ENCODE assay signal across 1 cellular context in the genomic region with DNA sequence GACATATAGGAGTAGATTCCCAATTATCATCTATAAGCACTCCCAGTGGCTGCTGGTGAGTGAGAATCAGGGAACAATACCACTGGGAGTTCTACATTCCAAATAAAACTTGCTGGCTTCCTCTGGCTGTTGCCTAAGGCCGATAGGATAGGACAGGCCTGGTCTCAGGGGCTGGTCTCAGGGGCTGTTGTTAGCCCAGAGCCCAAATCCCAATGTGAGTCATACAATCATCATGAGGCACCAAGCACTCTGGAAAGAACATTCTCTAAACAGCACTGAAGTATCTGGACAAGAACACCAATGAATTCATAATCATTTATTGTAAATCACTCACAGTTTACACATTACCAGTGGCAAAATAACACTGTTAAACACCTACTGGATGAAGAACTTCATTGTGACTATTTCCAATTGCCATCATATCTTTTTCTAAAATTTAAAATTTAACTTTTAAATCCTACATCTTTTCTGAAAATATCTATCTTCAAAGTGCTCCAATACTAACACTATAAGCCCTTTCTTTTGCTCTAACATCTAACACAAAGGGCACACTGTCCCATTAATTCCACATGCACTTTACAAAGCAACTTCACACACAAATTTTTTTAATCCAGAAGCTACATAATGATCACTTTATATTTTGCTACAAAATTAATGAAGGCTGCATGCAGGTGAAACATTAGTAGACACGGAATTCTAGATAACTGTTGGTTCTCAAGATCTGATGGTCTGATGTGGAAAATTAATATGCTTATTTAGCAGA.
TF ChIP-seq lines count a peak whose summit lies in the region.

No MANE protein-coding gene starts in this region.

TF ChIP-seq in HCT116, 20 proteins besides CTCF, POLR2A, EP300 and RAD21 (continued from another document):
- TF ChIP-seq CBX3 (IDR thresholded peaks at IDR 0.05; ENCODE audit: low read depth): no peak
